Comparison of ENCODE assay signal across 9 cellular contexts in genomic region chr7:29878081-29878688, GRCh38.
DNase-seq lines count a peak whose midpoint lies in the region; ATAC-seq and TF ChIP-seq lines count a peak whose summit lies in the region.
"Had no signal": no experiment of that assay in that cellular context is flagged by ENCODE, and none has a peak within 500 bp of the region (broad histone marks: within the 10 kb centered on the region; RNA-seq: fewer than 3 reads in every experiment).

No MANE protein-coding gene starts in this region.

- H3K36me3 ChIP-seq in OCI-LY7 (ENCODE audit: insufficient read depth, low read length) = no peaks in the 10 kb centered on the region

- peak overlapping the region; percentile 59 for H2AFZ ChIP-seq in OCI-LY7 (ENCODE audit: low read length)

- H3K27ac ChIP-seq in OCI-LY7 (ENCODE audit: low read depth, low read length, poor library complexity, severe bottlenecking) = no peak overlapping the region

- H3K4me1 ChIP-seq in OCI-LY7 (ENCODE audit: insufficient read depth, low read length, poor library complexity, severe bottlenecking) = no peaks in the 10 kb centered on the region

- no peaks in the 10 kb centered on the region for H3K79me2 ChIP-seq in OCI-LY7 (ENCODE audit: insufficient read depth, low read depth, low read length)

- BruUV-seq in OCI-LY7 (replicated peaks; lab: Mats Ljungman, UMichigan) = no TSS peak

- no peaks in the 10 kb centered on the region for H3K9me3 ChIP-seq in OCI-LY7 (ENCODE audit: low read length)

- no peaks in the 10 kb centered on the region for H3K9me3 Mint-ChIP-seq in nephron
- H3K9me3 Mint-ChIP-seq: naive thymus-derived CD8-positive, alpha-beta T cell had no signal

- ATAC-seq in HG02938 (IDR thresholded peaks at IDR 0.05; ENCODE audit: unreplicated experiment) (no peak), GM18502 (IDR thresholded peaks at IDR 0.05; ENCODE audit: poor library complexity, unreplicated experiment) (no peak)
- ATAC-seq: naive thymus-derived CD8-positive, alpha-beta T cell had no signal

- in situ Hi-C loops in GM13976 (cut with MboI; ENCODE audit: low sequenced_read_pairs, unreplicated experiment) = loop anchor here (10.0 kb wide), 1 partner anchor 187 kb away; no protein-coding TSS in a partner anchor

- peak; percentile 82 for DNase-seq in COLO829 (ENCODE audit: low spot score)
- no peak for DNase-seq in GM13976 (ENCODE audit: low spot score)
- DNase-seq in OCI-LY7 (ENCODE audit: low spot score) = peak; percentile 55
- DNase-seq in cerebellar cortex (ENCODE audit: low spot score) = peak; percentile 80
- DNase-seq in islet precursor cell = no peak

- no peak overlapping the region for H3K4me3 Mint-ChIP-seq in nephron
- H3K4me3 Mint-ChIP-seq: naive thymus-derived CD8-positive, alpha-beta T cell had no signal

- CTCF ChIA-PET in OCI-LY7 (lab: Charles Lee; ENCODE audit: unreplicated experiment) = no interaction called here

- peak overlapping the region; percentile 37; the same call in 1 of the 2 replicates for H3K4me2 ChIP-seq in OCI-LY7 (ENCODE audit: low read length)

- POLR2A ChIA-PET in OCI-LY7 (lab: Charles Lee) = no interaction called here

- H3K9me2 ChIP-seq in OCI-LY7 (ENCODE audit: insufficient read depth, low read length) = no peaks in the 10 kb centered on the region

- H3K36me3 Mint-ChIP-seq in nephron (ENCODE audit: low read depth) = peaks cover 5% of the 10 kb centered on the region
- H3K36me3 Mint-ChIP-seq: naive thymus-derived CD8-positive, alpha-beta T cell had no signal

- intact Hi-C loops in OCI-LY7 (cut with micrococcal nuclease; ENCODE audit: unreplicated experiment) = loop anchor here (1.0 to 5.0 kb wide), 3 partner anchors 43 to 684 kb away; no protein-coding TSS in a partner anchor

- TF ChIP-seq CTCF in GM13976 (IDR thresholded peaks at IDR 0.05; ENCODE audit: borderline replicate concordance, control extremely low read depth, extremely low read depth, insufficient read depth, missing control alignments) (peak; percentile 53), OCI-LY7 (conservative IDR thresholded peaks at IDR 0.05; ENCODE audit: low read length) (peak; percentile 91), nephron (IDR thresholded peaks at IDR 0.05; ENCODE audit: unreplicated experiment in 3 of 3) (peak; percentile 65 to 74 (median 69))

- peaks cover 16% of the 10 kb centered on the region for H3K4me1 Mint-ChIP-seq in nephron

- H3K27me3 Mint-ChIP-seq in nephron (ENCODE audit: low read depth) = peaks cover 13% of the 10 kb centered on the region

- no peak overlapping the region for H3K27ac Mint-ChIP-seq in nephron

- H4K20me1 ChIP-seq in OCI-LY7 (ENCODE audit: insufficient read depth, low read length) = no peaks in the 10 kb centered on the region

- H3K4me3 ChIP-seq in OCI-LY7 (ENCODE audit: low read depth, low read length, poor library complexity, severe bottlenecking) = no peak overlapping the region

Comparison
In these comparisons a context has a peak if more than half of its experiments do, and no peak if none do; other contexts are left out.
1. DNase-seq: peak in COLO829 (single experiment), OCI-LY7 (single experiment) and cerebellar cortex (single experiment); none in GM13976 (single experiment) and islet precursor cell (single experiment).
2. Peak in every context shown above with its lines, with median percentiles within 50 percentile points of each other: CTCF ChIP-seq.